ENCODE assay signal across 1 cellular context in the genomic region with DNA sequence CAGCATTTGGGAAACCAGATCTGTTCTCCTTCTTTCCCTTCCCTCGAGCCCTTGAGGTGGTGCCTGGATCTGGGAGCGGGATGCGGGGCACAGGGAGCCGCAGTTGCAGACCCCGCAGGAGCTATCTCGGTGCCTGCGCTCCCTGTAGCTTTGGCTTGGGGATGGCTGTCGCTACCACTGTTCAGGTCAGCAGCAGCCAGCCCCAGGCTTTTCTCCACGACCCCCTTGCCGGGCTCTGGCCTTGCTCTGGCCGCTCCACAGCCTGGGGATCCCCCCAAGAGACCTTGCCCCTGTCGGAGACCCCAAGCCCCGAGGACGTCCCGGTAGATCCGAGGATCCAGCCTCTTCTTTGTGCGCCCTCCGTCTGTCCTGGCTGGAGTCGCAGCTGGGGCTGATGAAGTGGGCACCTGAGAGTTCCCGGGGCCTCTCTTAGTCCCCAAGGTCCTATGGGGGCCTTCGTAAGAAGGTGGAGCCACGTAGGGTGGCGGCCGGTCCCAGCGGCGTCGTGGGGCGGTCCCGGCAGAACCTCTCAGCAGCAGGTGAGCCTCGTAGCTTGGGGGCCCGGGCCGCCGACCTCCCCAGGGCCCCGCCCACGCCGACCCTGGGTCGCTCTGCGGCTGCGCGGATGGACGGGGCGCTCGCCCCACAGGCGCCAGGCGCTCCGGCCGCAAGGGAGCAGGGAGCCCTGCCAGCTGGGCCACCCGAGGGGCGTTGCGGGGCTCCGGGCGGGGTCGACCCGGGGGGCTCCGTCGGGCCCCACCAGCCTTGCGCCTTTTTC.
TF ChIP-seq lines count a peak whose summit lies in the region.

No MANE protein-coding gene starts in this region.

TF ChIP-seq in HepG2, 621 proteins besides CTCF, POLR2A, EP300 and RAD21 (continued from another document and continues in another):
- 0 out of 2 replicates have a peak, but pooled peaks have one; percentile 20 for TF ChIP-seq ZBTB14 (CRISPR knock-in tag; IDR thresholded peaks at IDR 0.05)
- no peak; the same call in 1 of the 2 replicates for TF ChIP-seq HES4 (CRISPR knock-in tag; IDR thresholded peaks at IDR 0.05; ENCODE audit: borderline replicate concordance)
- TF ChIP-seq, protein P1, sequence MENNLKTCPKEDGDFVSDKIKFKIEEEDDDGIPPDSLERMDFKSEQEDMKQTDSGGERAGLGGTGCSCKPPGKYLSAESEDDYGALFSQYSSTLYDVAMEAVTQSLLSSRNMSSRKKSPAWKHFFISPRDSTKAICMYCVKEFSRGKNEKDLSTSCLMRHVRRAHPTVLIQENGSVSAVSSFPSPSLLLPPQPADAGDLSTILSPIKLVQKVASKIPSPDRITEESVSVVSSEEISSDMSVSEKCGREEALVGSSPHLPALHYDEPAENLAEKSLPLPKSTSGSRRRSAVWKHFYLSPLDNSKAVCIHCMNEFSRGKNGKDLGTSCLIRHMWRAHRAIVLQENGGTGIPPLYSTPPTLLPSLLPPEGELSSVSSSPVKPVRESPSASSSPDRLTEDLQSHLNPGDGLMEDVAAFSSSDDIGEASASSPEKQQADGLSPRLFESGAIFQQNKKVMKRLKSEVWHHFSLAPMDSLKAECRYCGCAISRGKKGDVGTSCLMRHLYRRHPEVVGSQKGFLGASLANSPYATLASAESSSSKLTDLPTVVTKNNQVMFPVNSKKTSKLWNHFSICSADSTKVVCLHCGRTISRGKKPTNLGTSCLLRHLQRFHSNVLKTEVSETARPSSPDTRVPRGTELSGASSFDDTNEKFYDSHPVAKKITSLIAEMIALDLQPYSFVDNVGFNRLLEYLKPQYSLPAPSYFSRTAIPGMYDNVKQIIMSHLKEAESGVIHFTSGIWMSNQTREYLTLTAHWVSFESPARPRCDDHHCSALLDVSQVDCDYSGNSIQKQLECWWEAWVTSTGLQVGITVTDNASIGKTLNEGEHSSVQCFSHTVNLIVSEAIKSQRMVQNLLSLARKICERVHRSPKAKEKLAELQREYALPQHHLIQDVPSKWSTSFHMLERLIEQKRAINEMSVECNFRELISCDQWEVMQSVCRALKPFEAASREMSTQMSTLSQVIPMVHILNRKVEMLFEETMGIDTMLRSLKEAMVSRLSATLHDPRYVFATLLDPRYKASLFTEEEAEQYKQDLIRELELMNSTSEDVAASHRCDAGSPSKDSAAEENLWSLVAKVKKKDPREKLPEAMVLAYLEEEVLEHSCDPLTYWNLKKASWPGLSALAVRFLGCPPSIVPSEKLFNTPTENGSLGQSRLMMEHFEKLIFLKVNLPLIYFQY (CRISPR knock-in tag; IDR thresholded peaks at IDR 0.05; ENCODE audit: borderline replicate concordance), result no peak
- no peak for TF ChIP-seq ZNF121 (CRISPR knock-in tag; IDR thresholded peaks at IDR 0.05)
- TF ChIP-seq ZMYM4 (CRISPR knock-in tag; IDR thresholded peaks at IDR 0.05), result 0 out of 2 replicates have a peak, but pooled peaks have one; percentile 1
- no peak for TF ChIP-seq ZFP41 (CRISPR knock-in tag; IDR thresholded peaks at IDR 0.05; ENCODE audit: borderline replicate concordance)
- TF ChIP-seq, protein P2, sequence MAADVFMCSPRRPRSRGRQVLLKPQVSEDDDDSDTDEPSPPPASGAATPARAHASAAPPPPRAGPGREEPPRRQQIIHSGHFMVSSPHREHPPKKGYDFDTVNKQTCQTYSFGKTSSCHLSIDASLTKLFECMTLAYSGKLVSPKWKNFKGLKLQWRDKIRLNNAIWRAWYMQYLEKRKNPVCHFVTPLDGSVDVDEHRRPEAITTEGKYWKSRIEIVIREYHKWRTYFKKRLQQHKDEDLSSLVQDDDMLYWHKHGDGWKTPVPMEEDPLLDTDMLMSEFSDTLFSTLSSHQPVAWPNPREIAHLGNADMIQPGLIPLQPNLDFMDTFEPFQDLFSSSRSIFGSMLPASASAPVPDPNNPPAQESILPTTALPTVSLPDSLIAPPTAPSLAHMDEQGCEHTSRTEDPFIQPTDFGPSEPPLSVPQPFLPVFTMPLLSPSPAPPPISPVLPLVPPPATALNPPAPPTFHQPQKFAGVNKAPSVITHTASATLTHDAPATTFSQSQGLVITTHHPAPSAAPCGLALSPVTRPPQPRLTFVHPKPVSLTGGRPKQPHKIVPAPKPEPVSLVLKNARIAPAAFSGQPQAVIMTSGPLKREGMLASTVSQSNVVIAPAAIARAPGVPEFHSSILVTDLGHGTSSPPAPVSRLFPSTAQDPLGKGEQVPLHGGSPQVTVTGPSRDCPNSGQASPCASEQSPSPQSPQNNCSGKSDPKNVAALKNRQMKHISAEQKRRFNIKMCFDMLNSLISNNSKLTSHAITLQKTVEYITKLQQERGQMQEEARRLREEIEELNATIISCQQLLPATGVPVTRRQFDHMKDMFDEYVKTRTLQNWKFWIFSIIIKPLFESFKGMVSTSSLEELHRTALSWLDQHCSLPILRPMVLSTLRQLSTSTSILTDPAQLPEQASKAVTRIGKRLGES (CRISPR knock-in tag; IDR thresholded peaks at IDR 0.05; ENCODE audit: borderline replicate concordance), result no peak
- TF ChIP-seq CREB1 (IDR thresholded peaks at IDR 0.05), result no peak
- TF ChIP-seq CREB1 (CRISPR knock-in tag; IDR thresholded peaks at IDR 0.05), result no peak
- no peak for TF ChIP-seq AGO1 (IDR thresholded peaks at IDR 0.05; ENCODE audit: low read depth, low read length, poor library complexity, severe bottlenecking)
- no peak for TF ChIP-seq CEBPZ (IDR thresholded peaks at IDR 0.05; ENCODE audit: low read length)
- peak; percentile 10 for TF ChIP-seq TAF15 (IDR thresholded peaks at IDR 0.05; ENCODE audit: low read depth, low read length, poor library complexity, severe bottlenecking)
- TF ChIP-seq ZNF749 (CRISPR knock-in tag; IDR thresholded peaks at IDR 0.05; ENCODE audit: borderline replicate concordance), result peak; percentile 33; the same call in 1 of the 2 replicates
- TF ChIP-seq, protein P3, sequence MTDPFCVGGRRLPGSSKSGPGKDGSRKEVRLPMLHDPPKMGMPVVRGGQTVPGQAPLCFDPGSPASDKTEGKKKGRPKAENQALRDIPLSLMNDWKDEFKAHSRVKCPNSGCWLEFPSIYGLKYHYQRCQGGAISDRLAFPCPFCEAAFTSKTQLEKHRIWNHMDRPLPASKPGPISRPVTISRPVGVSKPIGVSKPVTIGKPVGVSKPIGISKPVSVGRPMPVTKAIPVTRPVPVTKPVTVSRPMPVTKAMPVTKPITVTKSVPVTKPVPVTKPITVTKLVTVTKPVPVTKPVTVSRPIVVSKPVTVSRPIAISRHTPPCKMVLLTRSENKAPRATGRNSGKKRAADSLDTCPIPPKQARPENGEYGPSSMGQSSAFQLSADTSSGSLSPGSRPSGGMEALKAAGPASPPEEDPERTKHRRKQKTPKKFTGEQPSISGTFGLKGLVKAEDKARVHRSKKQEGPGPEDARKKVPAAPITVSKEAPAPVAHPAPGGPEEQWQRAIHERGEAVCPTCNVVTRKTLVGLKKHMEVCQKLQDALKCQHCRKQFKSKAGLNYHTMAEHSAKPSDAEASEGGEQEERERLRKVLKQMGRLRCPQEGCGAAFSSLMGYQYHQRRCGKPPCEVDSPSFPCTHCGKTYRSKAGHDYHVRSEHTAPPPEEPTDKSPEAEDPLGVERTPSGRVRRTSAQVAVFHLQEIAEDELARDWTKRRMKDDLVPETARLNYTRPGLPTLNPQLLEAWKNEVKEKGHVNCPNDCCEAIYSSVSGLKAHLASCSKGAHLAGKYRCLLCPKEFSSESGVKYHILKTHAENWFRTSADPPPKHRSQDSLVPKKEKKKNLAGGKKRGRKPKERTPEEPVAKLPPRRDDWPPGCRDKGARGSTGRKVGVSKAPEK (CRISPR knock-in tag; IDR thresholded peaks at IDR 0.05; ENCODE audit: borderline replicate concordance), result no peak
- TF ChIP-seq, protein P4, sequence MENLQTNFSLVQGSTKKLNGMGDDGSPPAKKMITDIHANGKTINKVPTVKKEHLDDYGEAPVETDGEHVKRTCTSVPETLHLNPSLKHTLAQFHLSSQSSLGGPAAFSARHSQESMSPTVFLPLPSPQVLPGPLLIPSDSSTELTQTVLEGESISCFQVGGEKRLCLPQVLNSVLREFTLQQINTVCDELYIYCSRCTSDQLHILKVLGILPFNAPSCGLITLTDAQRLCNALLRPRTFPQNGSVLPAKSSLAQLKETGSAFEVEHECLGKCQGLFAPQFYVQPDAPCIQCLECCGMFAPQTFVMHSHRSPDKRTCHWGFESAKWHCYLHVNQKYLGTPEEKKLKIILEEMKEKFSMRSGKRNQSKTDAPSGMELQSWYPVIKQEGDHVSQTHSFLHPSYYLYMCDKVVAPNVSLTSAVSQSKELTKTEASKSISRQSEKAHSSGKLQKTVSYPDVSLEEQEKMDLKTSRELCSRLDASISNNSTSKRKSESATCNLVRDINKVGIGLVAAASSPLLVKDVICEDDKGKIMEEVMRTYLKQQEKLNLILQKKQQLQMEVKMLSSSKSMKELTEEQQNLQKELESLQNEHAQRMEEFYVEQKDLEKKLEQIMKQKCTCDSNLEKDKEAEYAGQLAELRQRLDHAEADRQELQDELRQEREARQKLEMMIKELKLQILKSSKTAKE (CRISPR knock-in tag; IDR thresholded peaks at IDR 0.05; ENCODE audit: borderline replicate concordance), result no peak
- TF ChIP-seq SUZ12 (IDR thresholded peaks at IDR 0.05; ENCODE audit: low read depth, low read length), result no peak
- TF ChIP-seq ZNF530 (CRISPR knock-in tag; IDR thresholded peaks at IDR 0.05; ENCODE audit: low read depth), result no peak
- no peak for TF ChIP-seq ZSCAN12 (CRISPR knock-in tag; IDR thresholded peaks at IDR 0.05)
- TF ChIP-seq ZNF503 (CRISPR knock-in tag; IDR thresholded peaks at IDR 0.05), result no peak
- no peak for TF ChIP-seq ONECUT2 (CRISPR knock-in tag; IDR thresholded peaks at IDR 0.05)
- TF ChIP-seq ZNF607 (CRISPR knock-in tag; IDR thresholded peaks at IDR 0.05; ENCODE audit: borderline replicate concordance), result no peak
- TF ChIP-seq, protein P5, sequence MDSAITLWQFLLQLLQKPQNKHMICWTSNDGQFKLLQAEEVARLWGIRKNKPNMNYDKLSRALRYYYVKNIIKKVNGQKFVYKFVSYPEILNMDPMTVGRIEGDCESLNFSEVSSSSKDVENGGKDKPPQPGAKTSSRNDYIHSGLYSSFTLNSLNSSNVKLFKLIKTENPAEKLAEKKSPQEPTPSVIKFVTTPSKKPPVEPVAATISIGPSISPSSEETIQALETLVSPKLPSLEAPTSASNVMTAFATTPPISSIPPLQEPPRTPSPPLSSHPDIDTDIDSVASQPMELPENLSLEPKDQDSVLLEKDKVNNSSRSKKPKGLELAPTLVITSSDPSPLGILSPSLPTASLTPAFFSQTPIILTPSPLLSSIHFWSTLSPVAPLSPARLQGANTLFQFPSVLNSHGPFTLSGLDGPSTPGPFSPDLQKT (CRISPR knock-in tag; IDR thresholded peaks at IDR 0.05; ENCODE audit: borderline replicate concordance), result no peak
- TF ChIP-seq, protein P6, sequence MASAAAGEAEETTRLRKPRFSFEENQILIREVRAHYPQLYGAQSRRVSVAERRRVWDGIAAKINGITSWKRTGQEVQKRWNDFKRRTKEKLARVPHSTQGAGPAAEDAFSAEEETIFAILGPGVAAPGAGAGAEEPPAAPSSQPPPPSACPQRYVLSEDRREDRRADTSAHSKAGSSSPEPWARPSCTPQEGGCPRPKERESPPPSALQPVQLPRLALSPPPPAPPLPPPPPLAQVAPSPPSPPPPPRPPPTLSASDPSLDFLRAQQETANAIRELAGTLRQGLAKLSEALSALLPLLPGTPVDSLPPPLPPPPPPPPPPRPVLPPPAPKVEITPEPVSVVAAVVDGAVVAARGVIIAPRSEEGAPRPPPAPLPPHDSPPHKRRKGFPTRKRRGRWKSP (CRISPR knock-in tag; IDR thresholded peaks at IDR 0.05), result no peak
- no peak for TF ChIP-seq ZNF230 (CRISPR knock-in tag; IDR thresholded peaks at IDR 0.05)
- TF ChIP-seq NFE2L1 (CRISPR knock-in tag; IDR thresholded peaks at IDR 0.05; ENCODE audit: borderline replicate concordance), result no peak
- TF ChIP-seq ZNF557 (CRISPR knock-in tag; IDR thresholded peaks at IDR 0.05), result no peak
